In the genomic region with DNA sequence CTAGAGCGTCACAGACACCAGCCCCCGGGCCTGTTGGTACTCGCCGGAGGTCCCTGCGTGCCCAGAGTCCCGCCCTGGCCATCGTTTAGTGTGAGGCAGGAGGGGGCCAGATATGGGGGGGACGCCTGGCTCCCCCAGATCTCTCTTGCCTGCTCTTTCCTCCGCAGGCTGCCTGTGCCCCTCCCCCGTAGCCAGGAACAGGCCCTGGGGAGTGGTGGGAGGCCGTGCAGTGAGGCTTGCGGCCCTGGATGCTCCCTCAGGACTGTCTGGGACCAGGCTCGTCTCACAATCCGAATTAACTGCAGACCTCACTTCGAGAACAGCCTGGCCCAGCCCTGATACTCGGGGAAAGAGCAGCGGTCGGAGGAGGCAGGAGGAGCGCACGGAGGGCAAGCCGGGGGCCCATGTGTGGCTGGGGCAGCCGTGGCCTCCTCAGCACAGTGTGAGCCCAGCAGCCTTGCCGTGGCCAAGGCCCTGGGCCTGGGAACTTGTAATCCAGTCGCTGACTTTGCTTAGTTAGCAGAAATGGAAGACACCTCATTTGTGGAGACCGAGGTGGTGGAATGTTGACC, we compare ENCODE assay signal across 2 cellular contexts.
A peak's percentile ranks its signal among the peaks of the same experiment; 100 is the strongest.
TF ChIP-seq lines count a peak whose summit lies in the region.

No MANE protein-coding gene starts in this region.

TF ChIP-seq in A549, 52 proteins besides CTCF, POLR2A, EP300 and RAD21:
- TF ChIP-seq NFE2L2 (conservative IDR thresholded peaks at IDR 0.05; ENCODE audit: low read length): no peak
- no peak for TF ChIP-seq JUNB (IDR thresholded peaks at IDR 0.05)
- no peak for TF ChIP-seq FOSL2 (IDR thresholded peaks at IDR 0.05)
- TF ChIP-seq FOSL2 (CRISPR knock-in tag; IDR thresholded peaks at IDR 0.05): no peak
- peak; percentile 48 for TF ChIP-seq MAFK (IDR thresholded peaks at IDR 0.05; ENCODE audit: partially characterized antibody)
- no peak for TF ChIP-seq CBX8 (IDR thresholded peaks at IDR 0.05)
- TF ChIP-seq BHLHE40 (IDR thresholded peaks at IDR 0.05; ENCODE audit: low read depth, low read length): no peak
- TF ChIP-seq HOXB13 (CRISPR knock-in tag; IDR thresholded peaks at IDR 0.05; ENCODE audit: low read depth): no peak

TF ChIP-seq in IMR-90, 13 proteins besides CTCF, POLR2A, EP300 and RAD21:
- no peak; the same call in 1 of the 2 replicates for TF ChIP-seq MAFK (IDR thresholded peaks at IDR 0.05; ENCODE audit: low read depth, low read length)
- TF ChIP-seq CEBPB (IDR thresholded peaks at IDR 0.05; ENCODE audit: low read depth, low read length): no peak
- no peak for TF ChIP-seq RCOR1 (IDR thresholded peaks at IDR 0.05; ENCODE audit: insufficient replicate concordance, low read length)
- TF ChIP-seq SMC3 (IDR thresholded peaks at IDR 0.05; ENCODE audit: low read depth, low read length): no peak
- TF ChIP-seq, protein P1, sequence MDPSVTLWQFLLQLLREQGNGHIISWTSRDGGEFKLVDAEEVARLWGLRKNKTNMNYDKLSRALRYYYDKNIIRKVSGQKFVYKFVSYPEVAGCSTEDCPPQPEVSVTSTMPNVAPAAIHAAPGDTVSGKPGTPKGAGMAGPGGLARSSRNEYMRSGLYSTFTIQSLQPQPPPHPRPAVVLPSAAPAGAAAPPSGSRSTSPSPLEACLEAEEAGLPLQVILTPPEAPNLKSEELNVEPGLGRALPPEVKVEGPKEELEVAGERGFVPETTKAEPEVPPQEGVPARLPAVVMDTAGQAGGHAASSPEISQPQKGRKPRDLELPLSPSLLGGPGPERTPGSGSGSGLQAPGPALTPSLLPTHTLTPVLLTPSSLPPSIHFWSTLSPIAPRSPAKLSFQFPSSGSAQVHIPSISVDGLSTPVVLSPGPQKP (IDR thresholded peaks at IDR 0.05; ENCODE audit: borderline replicate concordance, low read depth, low read length): no peak
- no peak for TF ChIP-seq RFX5 (IDR thresholded peaks at IDR 0.05; ENCODE audit: low read depth, low read length)
- TF ChIP-seq NFE2L2 (IDR thresholded peaks at IDR 0.05; ENCODE audit: low read depth, low read length): no peak
- TF ChIP-seq CHD1 (IDR thresholded peaks at IDR 0.05; ENCODE audit: low read depth, low read length): no peak
